13 cellular contexts compared by ENCODE assay signal in genomic region chr2:235605999-235606715, GRCh38.
DNase-seq lines count a peak whose midpoint lies in the region; ATAC-seq, FAIRE-seq and TF ChIP-seq lines count a peak whose summit lies in the region.
"Had no signal": no experiment of that assay in that cellular context is flagged by ENCODE, and none has a peak within 500 bp of the region (broad histone marks: within the 10 kb centered on the region; RNA-seq: fewer than 3 reads in every experiment).

No MANE protein-coding gene starts in this region.

- no peaks in the 10 kb centered on the region for H3K36me3 ChIP-seq in SK-N-SH (replicated peaks in 1 of 2; ENCODE audit: control insufficient read depth in 1 of 2, insufficient read depth in 2 of 2, low read length in 1 of 2)
- H3K36me3 ChIP-seq in fibroblast of lung (ENCODE audit: control insufficient read depth, insufficient read depth, low read length): no peaks in the 10 kb centered on the region
- no peaks in the 10 kb centered on the region for H3K36me3 ChIP-seq in pancreas
- H3K36me3 ChIP-seq: neutrophil had no signal

- H2AFZ ChIP-seq in SK-N-SH (ENCODE audit: low read depth) (no peak overlapping the region), fibroblast of lung (ENCODE audit: low read length) (no peak overlapping the region)

- no peaks in the 10 kb centered on the region for H3F3A ChIP-seq in SK-N-SH (replicated peaks; ENCODE audit: insufficient read depth)

- no peak for FAIRE-seq in pancreas (lab: Jason Lieb, UNC)
- FAIRE-seq: frontal cortex had no signal

- ATAC-seq in pancreas (peak; percentile 24 to 53 (median 40)), HG03432 (IDR thresholded peaks at IDR 0.05; ENCODE audit: unreplicated experiment) (no peak)

- TF ChIP-seq RAD21 in SK-N-SH (IDR thresholded peaks at IDR 0.05; ENCODE audit: low read length): no peak

- TF ChIP-seq CTCF in SK-N-SH (IDR thresholded peaks at IDR 0.05): no peak
- no peak for TF ChIP-seq CTCF in fibroblast of lung (conservative IDR thresholded peaks at IDR 0.05 in 1 of 2, IDR thresholded peaks at IDR 0.05 in 1 of 2; ENCODE audit: low read depth in 1 of 2, low read length in 2 of 2)
- no peak for TF ChIP-seq CTCF in pancreas (IDR thresholded peaks at IDR 0.05)

- POLR2A ChIA-PET in SK-N-SH (lab: Yijun Ruan, JAX): no interaction called here

- DNase-seq in ELR (ENCODE audit: low read depth) (peak; percentile 68), SK-N-SH (peak; percentile 63), fibroblast of lung (ENCODE audit: low read depth in 2 of 2) (peak; percentile 82 to 91), pancreas (no peak), NCI-H146 treated with DMSO at 0.1 percent for 48 hours (lab: John Stamatoyannopoulos, UW; ENCODE audit: unreplicated experiment) (no peak), NCI-H2081 treated with DMSO at 0.1 percent for 48 hours (lab: John Stamatoyannopoulos, UW) (no peak)
- DNase-seq in activated CD4-positive, alpha-beta T cell treated with anti-CD3 and anti-CD28 coated beads, Interleukin-2, amount 50 U/mL, for 4 hours: no peak
- DNase-seq: activated T-cell treated with anti-CD3 and anti-CD28 coated beads, Interleukin-2, amount 50 U/mL, for 48 hours; CD4-positive, alpha-beta T cell had no signal

- H3K4me2 ChIP-seq in SK-N-SH (peak overlapping the region; percentile 68), fibroblast of lung (ENCODE audit: extremely low read depth, insufficient read depth, low read length) (peak overlapping the region; percentile 60)

- H3K9me3 ChIP-seq in SK-N-SH: no peaks in the 10 kb centered on the region
- H3K9me3 ChIP-seq in fibroblast of lung (ENCODE audit: control insufficient read depth, insufficient read depth, low read depth, low read length): no peaks in the 10 kb centered on the region
- no peaks in the 10 kb centered on the region for H3K9me3 ChIP-seq in pancreas
- H3K9me3 ChIP-seq: body of pancreas, neutrophil had no signal

- peaks cover 0 to 24% of the 10 kb centered on the region in 2 experiments; a peak in 2 of 4 replicates for H3K4me1 ChIP-seq in SK-N-SH (ENCODE audit: control insufficient read depth in 1 of 2, insufficient read depth in 2 of 2, low read depth in 1 of 2, low read length in 1 of 2)
- peaks cover 9% of the 10 kb centered on the region for H3K4me1 ChIP-seq in fibroblast of lung (ENCODE audit: control insufficient read depth, extremely low read depth, insufficient read depth, low read length)
- H3K4me1 ChIP-seq in pancreas: peaks cover 0 to 3% (median 0%) of the 10 kb centered on the region in 3 donors

- no peak overlapping the region for H3K9ac ChIP-seq in SK-N-SH
- no peak overlapping the region for H3K9ac ChIP-seq in fibroblast of lung (ENCODE audit: insufficient read depth, low read length)

- no peaks in the 10 kb centered on the region for H3K9me2 ChIP-seq in SK-N-SH

- H4K20me1 ChIP-seq in SK-N-SH (ENCODE audit: insufficient read depth) (peaks cover 28% of the 10 kb centered on the region; the same call in 1 of the 2 replicates), fibroblast of lung (ENCODE audit: control insufficient read depth, extremely low read depth, insufficient read depth, low read length) (no peaks in the 10 kb centered on the region)

- H3K27me3 ChIP-seq in SK-N-SH (ENCODE audit: insufficient read depth): no peaks in the 10 kb centered on the region
- H3K27me3 ChIP-seq in fibroblast of lung (ENCODE audit: control insufficient read depth, insufficient read depth, low read length): no peaks in the 10 kb centered on the region
- no peaks in the 10 kb centered on the region for H3K27me3 ChIP-seq in pancreas
- H3K27me3 ChIP-seq: body of pancreas, neutrophil had no signal

- H3K4me3 ChIP-seq in SK-N-SH (ENCODE audit: low read depth in 2 of 2, low read length in 1 of 2) (peak overlapping the region in 1 of 2 experiments; percentile 32; a peak in 2 of 4 replicates), fibroblast of lung (replicated peaks in 1 of 4; ENCODE audit: control extremely low read depth in 1 of 4, insufficient read depth in 1 of 4, low read depth in 3 of 4, low read length in 4 of 4) (peak overlapping the region in 2 of 4 experiments; percentile 0 to 38), pancreas (no peak overlapping the region)
- H3K4me3 ChIP-seq: body of pancreas had no signal

- intact Hi-C loops in pancreas (cut with DNase I): no loop called here

- H3K27ac ChIP-seq in SK-N-SH (ENCODE audit: low read depth in 2 of 2, low read length in 1 of 2) (peak overlapping the region; percentile 49 to 89; a peak in 3 of 4 replicates), fibroblast of lung (ENCODE audit: insufficient read depth, low read length) (peak overlapping the region; percentile 59), pancreas (no peak overlapping the region)
- H3K27ac ChIP-seq: body of pancreas, neutrophil had no signal

- WGBS in SK-N-SH (ENCODE audit: low lambda C conversion rate): 60% methylated on average over 6 of the region's 10 CpGs
- WGBS in pancreas, 2 donors: 48 to 51% methylated on average over 10 of the region's 10 CpGs

- H3K79me2 ChIP-seq in SK-N-SH (ENCODE audit: insufficient read depth): peaks cover 7% of the 10 kb centered on the region; the same call in 1 of the 2 replicates
- peaks cover 18% of the 10 kb centered on the region for H3K79me2 ChIP-seq in fibroblast of lung (ENCODE audit: control insufficient read depth, insufficient read depth, low read length)

- CTCF ChIA-PET in SK-N-SH (lab: Yijun Ruan, JAX): interaction anchor here (0.6 to 3.4 kb wide), 8 partner anchors 9 to 1839 kb away, joined by 3 to 16 read pairs (median 6); no protein-coding TSS in a partner anchor

- TF ChIP-seq EP300 in SK-N-SH (IDR thresholded peaks at IDR 0.05; ENCODE audit: borderline replicate concordance in 1 of 2, low read depth in 1 of 2, low read length in 1 of 2): no peak

TF ChIP-seq in SK-N-SH, 30 proteins besides CTCF, POLR2A, EP300 and RAD21:
- TF ChIP-seq ELF1 (IDR thresholded peaks at IDR 0.05): no peak
- TF ChIP-seq RCOR1 (IDR thresholded peaks at IDR 0.05; ENCODE audit: low read length): peak; percentile 42; the same call in 1 of the 2 replicates

Comparison
In these comparisons a context has a peak if more than half of its experiments do, and no peak if none do; other contexts are left out.
1. DNase-seq: peak in ELR (single experiment), SK-N-SH (single experiment) and fibroblast of lung (2 of 2); none in pancreas (0 of 6), NCI-H146 treated with DMSO at 0.1 percent for 48 hours (single experiment), NCI-H2081 treated with DMSO at 0.1 percent for 48 hours (single experiment) and activated CD4-positive, alpha-beta T cell treated with anti-CD3 and anti-CD28 coated beads, Interleukin-2, amount 50 U/mL, for 4 hours (0 of 2).
2. H3K27ac ChIP-seq: peak in SK-N-SH (2 of 2) and fibroblast of lung (single experiment); none in pancreas (0 of 4).